Comparison of ENCODE assay signal across 9 cellular contexts in genomic region chr1:173914366-173914871, GRCh38. TPM values are rescaled to one million over a fixed set of nuclear protein-coding genes. Genes with fewer than 3 reads are reported as not detected.
DNase-seq lines count a peak whose midpoint lies in the region; ATAC-seq, FAIRE-seq and TF ChIP-seq lines count a peak whose summit lies in the region.
"Had no signal": no experiment of that assay in that cellular context is flagged by ENCODE, and none has a peak within 500 bp of the region (broad histone marks: within the 10 kb centered on the region; RNA-seq: fewer than 3 reads in every experiment).

No MANE protein-coding gene starts in this region.

- H3K18ac ChIP-seq in trophoblast cell (ENCODE audit: low read length), result no peak overlapping the region

- H3K36me3 ChIP-seq in bronchial epithelial cell (ENCODE audit: control insufficient read depth, insufficient read depth, low read length), result no peaks in the 10 kb centered on the region
- no peaks in the 10 kb centered on the region for H3K36me3 ChIP-seq in trophoblast cell (ENCODE audit: control insufficient read depth in 1 of 2, insufficient read depth in 2 of 2, low read length in 2 of 2)

- no peak for ATAC-seq in GM18519 (IDR thresholded peaks at IDR 0.05; ENCODE audit: low FRiP score, unreplicated experiment)
- no peak for ATAC-seq in HG02610 (IDR thresholded peaks at IDR 0.05; ENCODE audit: unreplicated experiment)
- no peak for ATAC-seq in HG03159 (IDR thresholded peaks at IDR 0.05; ENCODE audit: unreplicated experiment)

- no peak overlapping the region for H2BK5ac ChIP-seq in trophoblast cell (ENCODE audit: low read depth, low read length, poor library complexity)

- WGBS in trophoblast cell (ENCODE audit: extremely low coverage, insufficient coverage, insufficient read length), result no CpG with 5 or more reads among the region's 13 CpGs

- H3K4me2 ChIP-seq in trophoblast cell (ENCODE audit: low read length), result no peak overlapping the region

- H4K8ac ChIP-seq in trophoblast cell (ENCODE audit: low read depth, low read length), result no peak overlapping the region

- H2BK120ac ChIP-seq in trophoblast cell (ENCODE audit: insufficient read depth, low read length, poor library complexity), result no peak overlapping the region

- no peaks in the 10 kb centered on the region for H3K27me3 ChIP-seq in bronchial epithelial cell (ENCODE audit: control insufficient read depth, insufficient read depth, low read length)
- H3K27me3 ChIP-seq in trophoblast cell (ENCODE audit: insufficient read depth, low read length), result no peaks in the 10 kb centered on the region

- no peak overlapping the region for H2AK5ac ChIP-seq in trophoblast cell (ENCODE audit: low read length)

- peak; percentile 39 for DNase-seq in A172 (ENCODE audit: low spot score)
- DNase-seq in GM12865 (ENCODE audit: low read depth), result peak; percentile 62
- peak; percentile 76 for DNase-seq in NCI-H82 (lab: John Stamatoyannopoulos, UW)
- peak; percentile 33 for DNase-seq in bronchial epithelial cell (ENCODE audit: low read depth)
- peak; percentile 42 to 74 for DNase-seq in trophoblast cell

- H3K9ac ChIP-seq in trophoblast cell (ENCODE audit: low read length), result no peak overlapping the region

- H2BK12ac ChIP-seq in trophoblast cell (ENCODE audit: low read length), result no peak overlapping the region

- no peak for FAIRE-seq in bronchial epithelial cell (lab: Jason Lieb, UNC)
- FAIRE-seq: colon had no signal

- no peak overlapping the region for H2AFZ ChIP-seq in trophoblast cell (ENCODE audit: insufficient read depth, low read length, poor library complexity)

- H3K27ac ChIP-seq in trophoblast cell (ENCODE audit: low read depth, low read length), result no peak overlapping the region

- H3K4me3 ChIP-seq in GM12865 (ENCODE audit: low read depth, low read length) (no peak overlapping the region), bronchial epithelial cell (ENCODE audit: low read depth, low read length) (no peak overlapping the region), trophoblast cell (ENCODE audit: low read depth, low read length) (no peak overlapping the region)

- no peak overlapping the region for H4K91ac ChIP-seq in trophoblast cell (ENCODE audit: low read depth, low read length)

- no peak overlapping the region for H4K12ac ChIP-seq in trophoblast cell (ENCODE audit: low read depth, low read length)

- no peaks in the 10 kb centered on the region for H3K9me3 ChIP-seq in trophoblast cell (ENCODE audit: insufficient read depth, low read depth, low read length)

- no peak overlapping the region for H3K14ac ChIP-seq in trophoblast cell (ENCODE audit: low read length)

- TF ChIP-seq CTCF in GM12865 (IDR thresholded peaks at IDR 0.05; ENCODE audit: insufficient read depth, low read depth, low read length, missing control alignments) (peak; percentile 77), bronchial epithelial cell (IDR thresholded peaks at IDR 0.05; ENCODE audit: insufficient read depth, low read length, severe bottlenecking) (peak; percentile 73)

- no peaks in the 10 kb centered on the region for H3K4me1 ChIP-seq in trophoblast cell (ENCODE audit: control insufficient read depth in 1 of 2, insufficient read depth in 2 of 2, low read length in 2 of 2)

- no peaks in the 10 kb centered on the region for H3K79me1 ChIP-seq in trophoblast cell (ENCODE audit: low read length)

- H3K4ac ChIP-seq in trophoblast cell (ENCODE audit: low read depth, low read length), result no peak overlapping the region

- H3K23ac ChIP-seq in trophoblast cell (ENCODE audit: low read length), result no peak overlapping the region

- no peaks in the 10 kb centered on the region for H3K79me2 ChIP-seq in trophoblast cell (ENCODE audit: control insufficient read depth, insufficient read depth, low read length, poor library complexity)

RNA-seq across cellular contexts. Expression of gene SERPINC1, which starts 2.7 kb away (rescaled TPM):
- not detected in 2 replicates for total RNA-seq in A172 (2014; rRNA removed; shearing (Covaris generic))
- total RNA-seq in bronchial epithelial cell, result not detected in 2 replicates
- polyA plus RNA-seq in trophoblast cell (2013), result 0.15 TPM in 2 replicates

RNA-seq across cellular contexts. Expression of gene ZBTB37, which starts 46.2 kb away (rescaled TPM):
- total RNA-seq in A172 (2014; rRNA removed; shearing (Covaris generic)), result 5.6 and 7.5 TPM in 2 replicates
- total RNA-seq in bronchial epithelial cell, result 2.9 and 3.8 TPM in 2 replicates
- 2.4 and 2.7 TPM in 2 replicates for polyA plus RNA-seq in trophoblast cell (2013)

RNA-seq across cellular contexts. Expression of gene GAS5, which starts 46.6 kb away (rescaled TPM):
- total RNA-seq in A172 (2014; rRNA removed; shearing (Covaris generic)), result 238 and 253 TPM in 2 replicates
- total RNA-seq in bronchial epithelial cell, result 955 and 2,584 TPM in 2 replicates
- polyA plus RNA-seq in trophoblast cell (2013), result 243 TPM in 2 replicates
